13 cellular contexts compared by ENCODE assay signal in the genomic region with DNA sequence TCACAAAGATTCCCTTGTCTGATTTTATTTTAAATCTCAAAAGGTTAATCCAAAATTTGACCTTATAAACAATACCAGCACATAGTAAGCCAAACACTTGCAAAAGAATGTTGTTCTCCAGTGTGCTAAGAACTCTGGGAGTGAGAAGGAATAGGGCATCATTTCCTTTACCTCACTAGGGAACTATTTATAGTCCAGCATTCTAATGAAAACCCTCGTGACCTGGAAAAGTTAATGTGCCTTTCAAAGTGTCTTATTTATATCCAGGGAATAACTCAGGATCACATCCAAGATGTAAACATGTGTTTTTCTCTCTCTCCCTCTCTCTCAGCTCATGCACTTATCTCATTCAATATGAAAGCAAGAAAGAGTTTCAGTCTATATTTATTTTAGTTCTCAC.
DNase-seq lines count a peak whose midpoint lies in the region; ATAC-seq and TF ChIP-seq lines count a peak whose summit lies in the region.
"Had no signal": no experiment of that assay in that cellular context is flagged by ENCODE, and none has a peak within 500 bp of the region (broad histone marks: within the 10 kb centered on the region; RNA-seq: fewer than 3 reads in every experiment).

No MANE protein-coding gene starts in this region.

- H3K4me3 ChIP-seq in BJ (ENCODE audit: low read depth, low read length): no peak overlapping the region
- no peak overlapping the region for H3K4me3 ChIP-seq in MM.1S (ENCODE audit: low read length)
- H3K4me3 ChIP-seq in psoas muscle: no peak overlapping the region

- no peak overlapping the region for H3K27ac Mint-ChIP-seq in activated naive CD4-positive, alpha-beta T cell treated with anti-CD3 and anti-CD28 coated beads, Interleukin-2, amount 50 U/mL, for 72 hours

- H4K20me1 ChIP-seq in MM.1S (ENCODE audit: insufficient read depth, low read length): no peaks in the 10 kb centered on the region

- no peaks in the 10 kb centered on the region for H3F3A ChIP-seq in MM.1S (ENCODE audit: insufficient read depth, low read length)

- no peaks in the 10 kb centered on the region for H3K27me3 ChIP-seq in BJ (ENCODE audit: control insufficient read depth, insufficient read depth, low read length)
- H3K27me3 ChIP-seq in MM.1S (replicated peaks; ENCODE audit: insufficient read depth, low read length): no peaks in the 10 kb centered on the region
- H3K27me3 ChIP-seq in psoas muscle (ENCODE audit: insufficient read depth in 3 of 3, low read length in 2 of 3): no peaks in the 10 kb centered on the region

- ATAC-seq in psoas muscle (peak; percentile 66 to 90 (median 80)), GM19324 (IDR thresholded peaks at IDR 0.05; ENCODE audit: low FRiP score, unreplicated experiment) (no peak)
- ATAC-seq in activated naive CD4-positive, alpha-beta T cell treated with anti-CD3 and anti-CD28 coated beads, Interleukin-2, amount 50 U/mL, for 72 hours: no peak

- intact Hi-C loops in psoas muscle (cut with DNase I): no loop called here

- DNase-seq in BJ (ENCODE audit: low read depth) (peak; percentile 80), MM.1S (no peak), fibroblast of peridontal ligament (ENCODE audit: extremely low read depth) (peak; percentile 46), psoas muscle (no peak), SK-N-DZ (ENCODE audit: low spot score) (no peak), NCI-H345 treated with DMSO at 0.1 percent for 48 hours (lab: John Stamatoyannopoulos, UW; ENCODE audit: unreplicated experiment) (no peak)
- DNase-seq in activated naive CD4-positive, alpha-beta T cell treated with anti-CD3 and anti-CD28 coated beads, Interleukin-2, amount 50 U/mL, for 72 hours (ENCODE audit: low spot score in 2 of 2): no peak
- DNase-seq: activated CD4-positive, alpha-beta T cell treated with anti-CD3 and anti-CD28 coated beads for 4 hours; NCI-H2081; stimulated activated CD4-positive, alpha-beta T cell treated with anti-CD3 and anti-CD28 coated beads, Interleukin-12 subunit alpha, Interleukin-12 subunit beta, amount 100 ng/mL, for 4 hours; SW 1271 had no signal

- POLR2A ChIA-PET in BJ (lab: Charles Lee): no interaction called here

- peak overlapping the region; percentile 27; the same call in 1 of the 2 replicates for H3K4me2 ChIP-seq in MM.1S (ENCODE audit: low read depth, low read length)

- H3K9me2 ChIP-seq in MM.1S (replicated peaks; ENCODE audit: insufficient read depth, low read length): no peaks in the 10 kb centered on the region

- H3K9me3 Mint-ChIP-seq in activated naive CD4-positive, alpha-beta T cell treated with anti-CD3 and anti-CD28 coated beads, Interleukin-2, amount 50 U/mL, for 72 hours: peaks cover 0 to 8% of the 10 kb centered on the region in 2 donors
- H3K9me3 Mint-ChIP-seq: brain had no signal

- CTCF ChIA-PET in BJ (lab: Yijun Ruan, JAX): no interaction called here

- H3K9ac ChIP-seq in MM.1S (ENCODE audit: low read length): no peak overlapping the region

- H3K36me3 Mint-ChIP-seq in activated naive CD4-positive, alpha-beta T cell treated with anti-CD3 and anti-CD28 coated beads, Interleukin-2, amount 50 U/mL, for 72 hours: peaks cover 5 to 9% of the 10 kb centered on the region in 2 donors
- H3K36me3 Mint-ChIP-seq: brain had no signal

- H3K36me3 ChIP-seq in BJ (ENCODE audit: control insufficient read depth, insufficient read depth, low read length) (no peaks in the 10 kb centered on the region), MM.1S (replicated peaks; ENCODE audit: insufficient read depth, low read length) (no peaks in the 10 kb centered on the region), psoas muscle (ENCODE audit: insufficient read depth in 1 of 2, low read depth in 1 of 2) (no peaks in the 10 kb centered on the region)

- 0 out of 2 replicates have a peak overlapping the region, but pooled peaks have one; percentile 0 for H2AFZ ChIP-seq in MM.1S (ENCODE audit: low read length)

- WGBS in psoas muscle, 3 donors: 3 to 6% (median 3%) methylated on average over 1 of the region's 1 CpG

- H3K79me2 ChIP-seq in MM.1S (ENCODE audit: low read length): no peaks in the 10 kb centered on the region

- H3K9me3 ChIP-seq in MM.1S (replicated peaks; ENCODE audit: insufficient read depth, low read length): no peaks in the 10 kb centered on the region
- no peaks in the 10 kb centered on the region for H3K9me3 ChIP-seq in psoas muscle

- peaks cover 19% of the 10 kb centered on the region for H3K4me1 ChIP-seq in MM.1S (ENCODE audit: low read length)
- H3K4me1 ChIP-seq in psoas muscle: peaks cover 14% of the 10 kb centered on the region

- H3K27ac ChIP-seq in MM.1S (ENCODE audit: low read length) (no peak overlapping the region), psoas muscle (peak overlapping the region; percentile 37)

- TF ChIP-seq CTCF in BJ (IDR thresholded peaks at IDR 0.05; ENCODE audit: insufficient read depth, low read depth, low read length) (no peak), MM.1S (IDR thresholded peaks at IDR 0.05; ENCODE audit: low read length) (no peak), psoas muscle (IDR thresholded peaks at IDR 0.05) (no peak)

Comparison
In these comparisons a context has a peak if more than half of its experiments do, and no peak if none do; other contexts are left out.
1. DNase-seq: peak in BJ (single experiment) and fibroblast of peridontal ligament (single experiment); none in MM.1S (single experiment), psoas muscle (0 of 2), activated naive CD4-positive, alpha-beta T cell treated with anti-CD3 and anti-CD28 coated beads, Interleukin-2, amount 50 U/mL, for 72 hours (0 of 2), SK-N-DZ (single experiment) and NCI-H345 treated with DMSO at 0.1 percent for 48 hours (single experiment).
2. ATAC-seq: peak in psoas muscle (4 of 4); none in activated naive CD4-positive, alpha-beta T cell treated with anti-CD3 and anti-CD28 coated beads, Interleukin-2, amount 50 U/mL, for 72 hours (0 of 2) and GM19324 (single experiment).